In the genomic region with DNA sequence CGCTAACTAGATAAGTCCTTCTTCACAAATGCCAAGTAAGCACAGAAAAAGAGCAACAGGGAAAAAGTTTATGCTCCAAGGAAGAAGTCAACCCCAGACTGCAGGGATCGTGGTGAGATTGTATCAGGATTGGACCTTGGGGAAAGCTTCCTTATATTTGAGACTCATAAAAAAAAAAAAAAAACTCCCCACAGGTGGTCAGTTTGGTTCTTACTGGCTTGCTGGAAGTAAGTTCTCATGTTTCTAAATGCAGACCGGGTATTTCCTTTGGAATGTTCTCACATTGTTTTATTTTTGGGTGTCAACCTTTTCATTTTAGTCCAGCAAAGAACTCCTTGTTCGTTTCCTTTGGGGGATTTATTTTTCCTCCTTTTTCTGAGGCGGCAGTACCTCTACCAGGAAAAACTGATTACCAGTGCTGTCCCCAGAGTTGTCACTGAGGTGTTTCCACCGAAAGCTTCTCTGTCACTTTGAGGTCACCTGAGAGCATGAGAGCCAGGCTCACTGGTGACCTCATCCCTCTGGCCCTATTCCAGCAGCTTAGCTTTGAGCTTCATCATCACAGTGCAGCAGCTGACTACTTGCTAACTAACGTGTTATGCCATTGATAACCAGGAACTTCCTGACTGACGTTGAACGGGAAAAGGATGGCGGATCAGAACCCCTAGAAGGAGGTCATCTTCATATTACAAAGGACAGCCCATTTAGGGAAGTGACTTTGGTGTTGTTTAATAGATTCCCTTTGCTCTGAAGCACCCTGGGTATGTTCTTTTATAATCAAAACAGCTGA, we compare ENCODE assay signal across 1 cellular context.
A peak's percentile ranks its signal among the peaks of the same experiment; 100 is the strongest.
TF ChIP-seq lines count a peak whose summit lies in the region.

No MANE protein-coding gene starts in this region.

TF ChIP-seq in K562, 482 proteins besides CTCF, POLR2A, EP300 and RAD21 (continued from another document and continues in another):
- TF ChIP-seq, protein P1, sequence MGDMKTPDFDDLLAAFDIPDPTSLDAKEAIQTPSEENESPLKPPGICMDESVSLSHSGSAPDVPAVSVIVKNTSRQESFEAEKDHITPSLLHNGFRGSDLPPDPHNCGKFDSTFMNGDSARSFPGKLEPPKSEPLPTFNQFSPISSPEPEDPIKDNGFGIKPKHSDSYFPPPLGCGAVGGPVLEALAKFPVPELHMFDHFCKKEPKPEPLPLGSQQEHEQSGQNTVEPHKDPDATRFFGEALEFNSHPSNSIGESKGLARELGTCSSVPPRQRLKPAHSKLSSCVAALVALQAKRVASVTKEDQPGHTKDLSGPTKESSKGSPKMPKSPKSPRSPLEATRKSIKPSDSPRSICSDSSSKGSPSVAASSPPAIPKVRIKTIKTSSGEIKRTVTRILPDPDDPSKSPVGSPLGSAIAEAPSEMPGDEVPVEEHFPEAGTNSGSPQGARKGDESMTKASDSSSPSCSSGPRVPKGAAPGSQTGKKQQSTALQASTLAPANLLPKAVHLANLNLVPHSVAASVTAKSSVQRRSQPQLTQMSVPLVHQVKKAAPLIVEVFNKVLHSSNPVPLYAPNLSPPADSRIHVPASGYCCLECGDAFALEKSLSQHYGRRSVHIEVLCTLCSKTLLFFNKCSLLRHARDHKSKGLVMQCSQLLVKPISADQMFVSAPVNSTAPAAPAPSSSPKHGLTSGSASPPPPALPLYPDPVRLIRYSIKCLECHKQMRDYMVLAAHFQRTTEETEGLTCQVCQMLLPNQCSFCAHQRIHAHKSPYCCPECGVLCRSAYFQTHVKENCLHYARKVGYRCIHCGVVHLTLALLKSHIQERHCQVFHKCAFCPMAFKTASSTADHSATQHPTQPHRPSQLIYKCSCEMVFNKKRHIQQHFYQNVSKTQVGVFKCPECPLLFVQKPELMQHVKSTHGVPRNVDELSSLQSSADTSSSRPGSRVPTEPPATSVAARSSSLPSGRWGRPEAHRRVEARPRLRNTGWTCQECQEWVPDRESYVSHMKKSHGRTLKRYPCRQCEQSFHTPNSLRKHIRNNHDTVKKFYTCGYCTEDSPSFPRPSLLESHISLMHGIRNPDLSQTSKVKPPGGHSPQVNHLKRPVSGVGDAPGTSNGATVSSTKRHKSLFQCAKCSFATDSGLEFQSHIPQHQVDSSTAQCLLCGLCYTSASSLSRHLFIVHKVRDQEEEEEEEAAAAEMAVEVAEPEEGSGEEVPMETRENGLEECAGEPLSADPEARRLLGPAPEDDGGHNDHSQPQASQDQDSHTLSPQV (IDR thresholded peaks at IDR 0.05): 0 out of 2 replicates have a peak, but pooled peaks have one; percentile 19
- TF ChIP-seq BRD4 (IDR thresholded peaks at IDR 0.05) (no peak), JUN (IDR thresholded peaks at IDR 0.05; ENCODE audit: borderline replicate concordance, low read depth, low read length) (peak; percentile 95), JUN (CRISPR knock-in tag; IDR thresholded peaks at IDR 0.05; ENCODE audit: borderline replicate concordance) (no peak), RCOR1 (IDR thresholded peaks at IDR 0.05; ENCODE audit: borderline replicate concordance in 1 of 2, low read depth in 2 of 2, low read length in 2 of 2) (peak in 1 of 2 experiments; percentile 53; a peak in 1 of 4 replicates), CBFA2T2 (conservative IDR thresholded peaks at IDR 0.05) (peak; percentile 71), KLF16 (IDR thresholded peaks at IDR 0.05) (peak; percentile 53; the same call in 1 of the 2 replicates), MYC (IDR thresholded peaks at IDR 0.05; ENCODE audit: low read depth, low read length) (no peak), MYC (CRISPR knock-in tag; IDR thresholded peaks at IDR 0.05; ENCODE audit: borderline replicate concordance, low read depth) (no peak), CTBP1 (IDR thresholded peaks at IDR 0.05; ENCODE audit: borderline replicate concordance) (peak; percentile 91), SP1 (CRISPR knock-in tag; IDR thresholded peaks at IDR 0.05) (no peak), PML (IDR thresholded peaks at IDR 0.05; ENCODE audit: low read length) (peak; percentile 27; the same call in 1 of the 2 replicates), CBX3 (IDR thresholded peaks at IDR 0.05; ENCODE audit: borderline replicate concordance in 1 of 2, low read length in 2 of 2) (0 out of 3 replicates have a peak, but pooled peaks of 1 of the 2 experiments have one; percentile 33), DACH1 (IDR thresholded peaks at IDR 0.05; ENCODE audit: partially characterized antibody) (peak; percentile 87), ZNF143 (CRISPR knock-in tag; IDR thresholded peaks at IDR 0.05) (no peak), ZNF589 (CRISPR knock-in tag; IDR thresholded peaks at IDR 0.05; ENCODE audit: low read depth) (peak; percentile 57; the same call in 1 of the 2 replicates), STAG1 (CRISPR knock-in tag; IDR thresholded peaks at IDR 0.05; ENCODE audit: borderline replicate concordance) (no peak), GABPB1 (CRISPR knock-in tag; IDR thresholded peaks at IDR 0.05) (0 out of 2 replicates have a peak, but pooled peaks have one; percentile 16), ZNF384 (IDR thresholded peaks at IDR 0.05; ENCODE audit: low read depth, low read length) (peak; percentile 57; the same call in 1 of the 2 replicates), ETV1 (tag; conservative IDR thresholded peaks at IDR 0.05; ENCODE audit: low read depth) (peak; percentile 75), SOX6 (IDR thresholded peaks at IDR 0.05) (peak; percentile 79), NR2C2 (CRISPR knock-in tag; IDR thresholded peaks at IDR 0.05) (no peak), NR2C2 (tag; IDR thresholded peaks at IDR 0.05) (peak; percentile 69), NCOA1 (IDR thresholded peaks at IDR 0.05; ENCODE audit: low read depth) (peak; percentile 83; the same call in 1 of the 2 replicates), ZNF316 (IDR thresholded peaks at IDR 0.05) (0 out of 2 replicates have a peak, but pooled peaks have one; percentile 3), KDM2B (CRISPR knock-in tag; IDR thresholded peaks at IDR 0.05) (no peak), TRIM24 (IDR thresholded peaks at IDR 0.05) (peak; percentile 51 to 79; a peak in 3 of 4 replicates), MTA3 (IDR thresholded peaks at IDR 0.05; ENCODE audit: borderline replicate concordance) (peak; percentile 52; the same call in 1 of the 2 replicates), CHD2 (IDR thresholded peaks at IDR 0.05; ENCODE audit: low read depth, low read length) (no peak), NCOA2 (IDR thresholded peaks at IDR 0.05; ENCODE audit: partially characterized antibody in 2 of 2) (no peak), ZC3H8 (IDR thresholded peaks at IDR 0.05) (no peak), HDGF (IDR thresholded peaks at IDR 0.05) (no peak), HDAC2 (IDR thresholded peaks at IDR 0.05) (0 out of 2 replicates have a peak, but pooled peaks have one; percentile 38), TOE1 (IDR thresholded peaks at IDR 0.05; ENCODE audit: borderline replicate concordance) (peak; percentile 68; the same call in 1 of the 2 replicates), TOE1 (CRISPR knock-in tag; IDR thresholded peaks at IDR 0.05; ENCODE audit: borderline replicate concordance, low read depth) (no peak), EP400 (IDR thresholded peaks at IDR 0.05) (peak; percentile 43), RFX5 (IDR thresholded peaks at IDR 0.05; ENCODE audit: low read depth, low read length) (no peak), NBN (IDR thresholded peaks at IDR 0.05; ENCODE audit: low read depth) (0 out of 2 replicates have a peak, but pooled peaks have one; percentile 35), SNIP1 (IDR thresholded peaks at IDR 0.05; ENCODE audit: low read depth) (no peak)
- TF ChIP-seq, protein P2, sequence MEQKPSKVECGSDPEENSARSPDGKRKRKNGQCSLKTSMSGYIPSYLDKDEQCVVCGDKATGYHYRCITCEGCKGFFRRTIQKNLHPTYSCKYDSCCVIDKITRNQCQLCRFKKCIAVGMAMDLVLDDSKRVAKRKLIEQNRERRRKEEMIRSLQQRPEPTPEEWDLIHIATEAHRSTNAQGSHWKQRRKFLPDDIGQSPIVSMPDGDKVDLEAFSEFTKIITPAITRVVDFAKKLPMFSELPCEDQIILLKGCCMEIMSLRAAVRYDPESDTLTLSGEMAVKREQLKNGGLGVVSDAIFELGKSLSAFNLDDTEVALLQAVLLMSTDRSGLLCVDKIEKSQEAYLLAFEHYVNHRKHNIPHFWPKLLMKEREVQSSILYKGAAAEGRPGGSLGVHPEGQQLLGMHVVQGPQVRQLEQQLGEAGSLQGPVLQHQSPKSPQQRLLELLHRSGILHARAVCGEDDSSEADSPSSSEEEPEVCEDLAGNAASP (IDR thresholded peaks at IDR 0.05): peak; percentile 53; the same call in 1 of the 2 replicates
- TF ChIP-seq, protein P3, sequence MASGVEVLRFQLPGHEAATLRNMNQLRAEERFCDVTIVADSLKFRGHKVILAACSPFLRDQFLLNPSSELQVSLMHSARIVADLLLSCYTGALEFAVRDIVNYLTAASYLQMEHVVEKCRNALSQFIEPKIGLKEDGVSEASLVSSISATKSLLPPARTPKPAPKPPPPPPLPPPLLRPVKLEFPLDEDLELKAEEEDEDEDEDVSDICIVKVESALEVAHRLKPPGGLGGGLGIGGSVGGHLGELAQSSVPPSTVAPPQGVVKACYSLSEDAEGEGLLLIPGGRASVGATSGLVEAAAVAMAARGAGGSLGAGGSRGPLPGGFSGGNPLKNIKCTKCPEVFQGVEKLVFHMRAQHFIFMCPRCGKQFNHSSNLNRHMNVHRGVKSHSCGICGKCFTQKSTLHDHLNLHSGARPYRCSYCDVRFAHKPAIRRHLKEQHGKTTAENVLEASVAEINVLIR (CRISPR knock-in tag; IDR thresholded peaks at IDR 0.05): peak; percentile 34; the same call in 1 of the 2 replicates
- TF ChIP-seq, protein P4, sequence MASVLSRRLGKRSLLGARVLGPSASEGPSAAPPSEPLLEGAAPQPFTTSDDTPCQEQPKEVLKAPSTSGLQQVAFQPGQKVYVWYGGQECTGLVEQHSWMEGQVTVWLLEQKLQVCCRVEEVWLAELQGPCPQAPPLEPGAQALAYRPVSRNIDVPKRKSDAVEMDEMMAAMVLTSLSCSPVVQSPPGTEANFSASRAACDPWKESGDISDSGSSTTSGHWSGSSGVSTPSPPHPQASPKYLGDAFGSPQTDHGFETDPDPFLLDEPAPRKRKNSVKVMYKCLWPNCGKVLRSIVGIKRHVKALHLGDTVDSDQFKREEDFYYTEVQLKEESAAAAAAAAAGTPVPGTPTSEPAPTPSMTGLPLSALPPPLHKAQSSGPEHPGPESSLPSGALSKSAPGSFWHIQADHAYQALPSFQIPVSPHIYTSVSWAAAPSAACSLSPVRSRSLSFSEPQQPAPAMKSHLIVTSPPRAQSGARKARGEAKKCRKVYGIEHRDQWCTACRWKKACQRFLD (CRISPR knock-in tag; IDR thresholded peaks at IDR 0.05): peak; percentile 55; the same call in 1 of the 2 replicates
- TF ChIP-seq, protein P5, sequence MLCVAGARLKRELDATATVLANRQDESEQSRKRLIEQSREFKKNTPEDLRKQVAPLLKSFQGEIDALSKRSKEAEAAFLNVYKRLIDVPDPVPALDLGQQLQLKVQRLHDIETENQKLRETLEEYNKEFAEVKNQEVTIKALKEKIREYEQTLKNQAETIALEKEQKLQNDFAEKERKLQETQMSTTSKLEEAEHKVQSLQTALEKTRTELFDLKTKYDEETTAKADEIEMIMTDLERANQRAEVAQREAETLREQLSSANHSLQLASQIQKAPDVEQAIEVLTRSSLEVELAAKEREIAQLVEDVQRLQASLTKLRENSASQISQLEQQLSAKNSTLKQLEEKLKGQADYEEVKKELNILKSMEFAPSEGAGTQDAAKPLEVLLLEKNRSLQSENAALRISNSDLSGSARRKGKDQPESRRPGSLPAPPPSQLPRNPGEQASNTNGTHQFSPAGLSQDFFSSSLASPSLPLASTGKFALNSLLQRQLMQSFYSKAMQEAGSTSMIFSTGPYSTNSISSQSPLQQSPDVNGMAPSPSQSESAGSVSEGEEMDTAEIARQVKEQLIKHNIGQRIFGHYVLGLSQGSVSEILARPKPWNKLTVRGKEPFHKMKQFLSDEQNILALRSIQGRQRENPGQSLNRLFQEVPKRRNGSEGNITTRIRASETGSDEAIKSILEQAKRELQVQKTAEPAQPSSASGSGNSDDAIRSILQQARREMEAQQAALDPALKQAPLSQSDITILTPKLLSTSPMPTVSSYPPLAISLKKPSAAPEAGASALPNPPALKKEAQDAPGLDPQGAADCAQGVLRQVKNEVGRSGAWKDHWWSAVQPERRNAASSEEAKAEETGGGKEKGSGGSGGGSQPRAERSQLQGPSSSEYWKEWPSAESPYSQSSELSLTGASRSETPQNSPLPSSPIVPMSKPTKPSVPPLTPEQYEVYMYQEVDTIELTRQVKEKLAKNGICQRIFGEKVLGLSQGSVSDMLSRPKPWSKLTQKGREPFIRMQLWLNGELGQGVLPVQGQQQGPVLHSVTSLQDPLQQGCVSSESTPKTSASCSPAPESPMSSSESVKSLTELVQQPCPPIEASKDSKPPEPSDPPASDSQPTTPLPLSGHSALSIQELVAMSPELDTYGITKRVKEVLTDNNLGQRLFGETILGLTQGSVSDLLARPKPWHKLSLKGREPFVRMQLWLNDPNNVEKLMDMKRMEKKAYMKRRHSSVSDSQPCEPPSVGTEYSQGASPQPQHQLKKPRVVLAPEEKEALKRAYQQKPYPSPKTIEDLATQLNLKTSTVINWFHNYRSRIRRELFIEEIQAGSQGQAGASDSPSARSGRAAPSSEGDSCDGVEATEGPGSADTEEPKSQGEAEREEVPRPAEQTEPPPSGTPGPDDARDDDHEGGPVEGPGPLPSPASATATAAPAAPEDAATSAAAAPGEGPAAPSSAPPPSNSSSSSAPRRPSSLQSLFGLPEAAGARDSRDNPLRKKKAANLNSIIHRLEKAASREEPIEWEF (CRISPR knock-in tag; IDR thresholded peaks at IDR 0.05): peak; percentile 35; the same call in 1 of the 2 replicates
- TF ChIP-seq, protein P6, sequence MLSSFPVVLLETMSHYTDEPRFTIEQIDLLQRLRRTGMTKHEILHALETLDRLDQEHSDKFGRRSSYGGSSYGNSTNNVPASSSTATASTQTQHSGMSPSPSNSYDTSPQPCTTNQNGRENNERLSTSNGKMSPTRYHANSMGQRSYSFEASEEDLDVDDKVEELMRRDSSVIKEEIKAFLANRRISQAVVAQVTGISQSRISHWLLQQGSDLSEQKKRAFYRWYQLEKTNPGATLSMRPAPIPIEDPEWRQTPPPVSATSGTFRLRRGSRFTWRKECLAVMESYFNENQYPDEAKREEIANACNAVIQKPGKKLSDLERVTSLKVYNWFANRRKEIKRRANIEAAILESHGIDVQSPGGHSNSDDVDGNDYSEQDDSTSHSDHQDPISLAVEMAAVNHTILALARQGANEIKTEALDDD (IDR thresholded peaks at IDR 0.05): peak; percentile 98
- TF ChIP-seq, protein P7, sequence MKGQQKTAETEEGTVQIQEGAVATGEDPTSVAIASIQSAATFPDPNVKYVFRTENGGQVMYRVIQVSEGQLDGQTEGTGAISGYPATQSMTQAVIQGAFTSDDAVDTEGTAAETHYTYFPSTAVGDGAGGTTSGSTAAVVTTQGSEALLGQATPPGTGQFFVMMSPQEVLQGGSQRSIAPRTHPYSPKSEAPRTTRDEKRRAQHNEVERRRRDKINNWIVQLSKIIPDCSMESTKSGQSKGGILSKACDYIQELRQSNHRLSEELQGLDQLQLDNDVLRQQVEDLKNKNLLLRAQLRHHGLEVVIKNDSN (CRISPR knock-in tag; IDR thresholded peaks at IDR 0.05): peak; percentile 65
- TF ChIP-seq, protein P8, sequence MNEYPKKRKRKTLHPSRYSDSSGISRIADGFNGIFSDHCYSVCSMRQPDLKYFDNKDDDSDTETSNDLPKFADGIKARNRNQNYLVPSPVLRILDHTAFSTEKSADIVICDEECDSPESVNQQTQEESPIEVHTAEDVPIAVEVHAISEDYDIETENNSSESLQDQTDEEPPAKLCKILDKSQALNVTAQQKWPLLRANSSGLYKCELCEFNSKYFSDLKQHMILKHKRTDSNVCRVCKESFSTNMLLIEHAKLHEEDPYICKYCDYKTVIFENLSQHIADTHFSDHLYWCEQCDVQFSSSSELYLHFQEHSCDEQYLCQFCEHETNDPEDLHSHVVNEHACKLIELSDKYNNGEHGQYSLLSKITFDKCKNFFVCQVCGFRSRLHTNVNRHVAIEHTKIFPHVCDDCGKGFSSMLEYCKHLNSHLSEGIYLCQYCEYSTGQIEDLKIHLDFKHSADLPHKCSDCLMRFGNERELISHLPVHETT (CRISPR knock-in tag; conservative IDR thresholded peaks at IDR 0.05 in 1 of 2, IDR thresholded peaks at IDR 0.05 in 1 of 2): 0 out of 4 replicates have a peak, but pooled peaks of 1 of the 2 experiments have one; percentile 24
